In genomic region chr9:77909306-77909705, GRCh38 we compare ENCODE assay signal across 1 cellular context.
A peak's percentile ranks its signal among the peaks of the same experiment; 100 is the strongest.
TF ChIP-seq lines count a peak whose summit lies in the region.

No MANE protein-coding gene starts in this region.

TF ChIP-seq in K562, 482 proteins besides CTCF, POLR2A, EP300 and RAD21 (continued from another document and continues in another):
- no peak for TF ChIP-seq RERE (CRISPR knock-in tag; IDR thresholded peaks at IDR 0.05; ENCODE audit: borderline replicate concordance)
- no peak for TF ChIP-seq ZNF143 (CRISPR knock-in tag; IDR thresholded peaks at IDR 0.05)
- TF ChIP-seq TEAD1 (CRISPR knock-in tag; IDR thresholded peaks at IDR 0.05): no peak
- TF ChIP-seq NFRKB (IDR thresholded peaks at IDR 0.05; ENCODE audit: low read depth): peak; percentile 45; the same call in 1 of the 2 replicates
- TF ChIP-seq JUND (IDR thresholded peaks at IDR 0.05; ENCODE audit: borderline replicate concordance, low read depth, low read length): 0 out of 2 replicates have a peak, but pooled peaks have one; percentile 3
- TF ChIP-seq JUND (tag; IDR thresholded peaks at IDR 0.05; ENCODE audit: borderline replicate concordance, low read depth, low read length): no peak; the same call in 2 of the 3 replicates
- 0 out of 2 replicates have a peak, but pooled peaks have one; percentile 10 for TF ChIP-seq SMARCA5 (IDR thresholded peaks at IDR 0.05)
- TF ChIP-seq POU5F1 (IDR thresholded peaks at IDR 0.05; ENCODE audit: borderline replicate concordance, low read depth, low read length, partially characterized antibody): no peak
- peak; percentile 83 for TF ChIP-seq CBFA2T3 (IDR thresholded peaks at IDR 0.05)
- no peak for TF ChIP-seq CHD1 (IDR thresholded peaks at IDR 0.05; ENCODE audit: low read length)
- TF ChIP-seq LCOR (CRISPR knock-in tag; IDR thresholded peaks at IDR 0.05): 0 out of 2 replicates have a peak, but pooled peaks have one; percentile 24
- TF ChIP-seq BHLHE40 (IDR thresholded peaks at IDR 0.05; ENCODE audit: low read length): no peak; the same call in 1 of the 2 replicates
- TF ChIP-seq, protein P1, sequence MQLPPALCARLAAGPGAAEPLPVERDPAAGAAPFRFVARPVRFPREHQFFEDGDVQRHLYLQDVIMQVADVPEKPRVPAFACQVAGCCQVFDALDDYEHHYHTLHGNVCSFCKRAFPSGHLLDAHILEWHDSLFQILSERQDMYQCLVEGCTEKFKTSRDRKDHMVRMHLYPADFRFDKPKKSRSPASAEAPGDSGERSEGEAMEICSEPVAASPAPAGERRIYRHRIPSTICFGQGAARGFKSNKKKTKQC (CRISPR knock-in tag; IDR thresholded peaks at IDR 0.05): no peak
- TF ChIP-seq ZNF311 (CRISPR knock-in tag; IDR thresholded peaks at IDR 0.05): no peak
- 0 out of 4 replicates have a peak, but pooled peaks of 1 of the 2 experiments have one; percentile 7 for TF ChIP-seq TRIM24 (IDR thresholded peaks at IDR 0.05)
- TF ChIP-seq, protein P2, sequence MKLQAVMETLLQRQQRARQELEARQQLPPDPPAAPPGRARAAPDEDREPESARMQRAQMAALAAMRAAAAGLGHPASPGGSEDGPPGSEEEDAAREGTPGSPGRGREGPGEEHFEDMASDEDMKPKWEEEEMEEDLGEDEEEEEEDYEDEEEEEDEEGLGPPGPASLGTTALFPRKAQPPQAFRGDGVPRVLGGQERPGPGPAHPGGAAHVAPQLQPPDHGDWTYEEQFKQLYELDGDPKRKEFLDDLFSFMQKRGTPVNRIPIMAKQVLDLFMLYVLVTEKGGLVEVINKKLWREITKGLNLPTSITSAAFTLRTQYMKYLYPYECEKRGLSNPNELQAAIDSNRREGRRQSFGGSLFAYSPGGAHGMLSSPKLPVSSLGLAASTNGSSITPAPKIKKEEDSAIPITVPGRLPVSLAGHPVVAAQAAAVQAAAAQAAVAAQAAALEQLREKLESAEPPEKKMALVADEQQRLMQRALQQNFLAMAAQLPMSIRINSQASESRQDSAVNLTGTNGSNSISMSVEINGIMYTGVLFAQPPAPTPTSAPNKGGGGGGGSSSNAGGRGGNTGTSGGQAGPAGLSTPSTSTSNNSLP (IDR thresholded peaks at IDR 0.05; ENCODE audit: borderline replicate concordance, low read depth, low read length): peak; percentile 82
- no peak for TF ChIP-seq BMI1 (IDR thresholded peaks at IDR 0.05; ENCODE audit: low read length)
- peak in 1 of 2 experiments; percentile 35; a peak in 1 of 4 replicates for TF ChIP-seq HDAC1 (IDR thresholded peaks at IDR 0.05)
- peak; percentile 72 for TF ChIP-seq SMARCA4 (IDR thresholded peaks at IDR 0.05)
- no peak for TF ChIP-seq GATAD2A (IDR thresholded peaks at IDR 0.05)
- 0 out of 2 replicates have a peak, but pooled peaks have one; percentile 26 for TF ChIP-seq EHMT2 (IDR thresholded peaks at IDR 0.05)
- TF ChIP-seq TCF3 (CRISPR knock-in tag; IDR thresholded peaks at IDR 0.05): peak; percentile 83
- 0 out of 2 replicates have a peak, but pooled peaks have one; percentile 39 for TF ChIP-seq POLR2AphosphoS5 (IDR thresholded peaks at IDR 0.05; ENCODE audit: control insufficient read depth, insufficient read depth, low read depth, low read length)
- TF ChIP-seq USF1 (CRISPR knock-in tag; IDR thresholded peaks at IDR 0.05): no peak
- peak; percentile 65 for TF ChIP-seq FOXM1 (IDR thresholded peaks at IDR 0.05; ENCODE audit: low read depth)
- no peak for TF ChIP-seq FOXM1 (CRISPR knock-in tag; IDR thresholded peaks at IDR 0.05; ENCODE audit: low read depth)
- no peak for TF ChIP-seq CREB3 (tag; conservative IDR thresholded peaks at IDR 0.05; ENCODE audit: low read depth)
- TF ChIP-seq, protein P3, sequence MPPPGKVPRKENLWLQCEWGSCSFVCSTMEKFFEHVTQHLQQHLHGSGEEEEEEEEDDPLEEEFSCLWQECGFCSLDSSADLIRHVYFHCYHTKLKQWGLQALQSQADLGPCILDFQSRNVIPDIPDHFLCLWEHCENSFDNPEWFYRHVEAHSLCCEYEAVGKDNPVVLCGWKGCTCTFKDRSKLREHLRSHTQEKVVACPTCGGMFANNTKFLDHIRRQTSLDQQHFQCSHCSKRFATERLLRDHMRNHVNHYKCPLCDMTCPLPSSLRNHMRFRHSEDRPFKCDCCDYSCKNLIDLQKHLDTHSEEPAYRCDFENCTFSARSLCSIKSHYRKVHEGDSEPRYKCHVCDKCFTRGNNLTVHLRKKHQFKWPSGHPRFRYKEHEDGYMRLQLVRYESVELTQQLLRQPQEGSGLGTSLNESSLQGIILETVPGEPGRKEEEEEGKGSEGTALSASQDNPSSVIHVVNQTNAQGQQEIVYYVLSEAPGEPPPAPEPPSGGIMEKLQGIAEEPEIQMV (tag; conservative IDR thresholded peaks at IDR 0.05; ENCODE audit: low read depth): no peak
- peak; percentile 69 for TF ChIP-seq POLR2H (tag; IDR thresholded peaks at IDR 0.05; ENCODE audit: low read depth)
- TF ChIP-seq CBX2 (IDR thresholded peaks at IDR 0.05; ENCODE audit: insufficient read depth, low read length, poor library complexity, severe bottlenecking): no peak
- TF ChIP-seq ZFP1 (CRISPR knock-in tag; IDR thresholded peaks at IDR 0.05): no peak
- TF ChIP-seq CC2D1A (IDR thresholded peaks at IDR 0.05): 0 out of 2 replicates have a peak, but pooled peaks have one; percentile 35
- 0 out of 2 replicates have a peak, but pooled peaks have one; percentile 22 for TF ChIP-seq CTBP1 (IDR thresholded peaks at IDR 0.05; ENCODE audit: borderline replicate concordance)
- no peak for TF ChIP-seq ARID4B (CRISPR knock-in tag; IDR thresholded peaks at IDR 0.05)
- no peak for TF ChIP-seq PTBP1 (IDR thresholded peaks at IDR 0.05; ENCODE audit: low read depth, low read length)
- no peak for TF ChIP-seq ZNF699 (CRISPR knock-in tag; IDR thresholded peaks at IDR 0.05; ENCODE audit: insufficient replicate concordance)
- no peak for TF ChIP-seq ZBTB7A (IDR thresholded peaks at IDR 0.05; ENCODE audit: borderline replicate concordance, control insufficient read depth, low read depth, low read length)
- no peak for TF ChIP-seq GTF2A2 (tag; IDR thresholded peaks at IDR 0.05)
- no peak for TF ChIP-seq ELF1 (tag; IDR thresholded peaks at IDR 0.05)
- TF ChIP-seq, protein P4, sequence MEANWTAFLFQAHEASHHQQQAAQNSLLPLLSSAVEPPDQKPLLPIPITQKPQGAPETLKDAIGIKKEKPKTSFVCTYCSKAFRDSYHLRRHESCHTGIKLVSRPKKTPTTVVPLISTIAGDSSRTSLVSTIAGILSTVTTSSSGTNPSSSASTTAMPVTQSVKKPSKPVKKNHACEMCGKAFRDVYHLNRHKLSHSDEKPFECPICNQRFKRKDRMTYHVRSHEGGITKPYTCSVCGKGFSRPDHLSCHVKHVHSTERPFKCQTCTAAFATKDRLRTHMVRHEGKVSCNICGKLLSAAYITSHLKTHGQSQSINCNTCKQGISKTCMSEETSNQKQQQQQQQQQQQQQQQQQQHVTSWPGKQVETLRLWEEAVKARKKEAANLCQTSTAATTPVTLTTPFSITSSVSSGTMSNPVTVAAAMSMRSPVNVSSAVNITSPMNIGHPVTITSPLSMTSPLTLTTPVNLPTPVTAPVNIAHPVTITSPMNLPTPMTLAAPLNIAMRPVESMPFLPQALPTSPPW (CRISPR knock-in tag; IDR thresholded peaks at IDR 0.05): 0 out of 2 replicates have a peak, but pooled peaks have one; percentile 12
- no peak for TF ChIP-seq LARP7 (IDR thresholded peaks at IDR 0.05)
- peak in 1 of 2 experiments; percentile 22; a peak in 1 of 4 replicates for TF ChIP-seq RCOR1 (IDR thresholded peaks at IDR 0.05; ENCODE audit: borderline replicate concordance in 1 of 2, low read depth in 2 of 2, low read length in 2 of 2)
- TF ChIP-seq ETV1 (tag; conservative IDR thresholded peaks at IDR 0.05; ENCODE audit: low read depth): peak; percentile 62
- TF ChIP-seq NCOR1 (IDR thresholded peaks at IDR 0.05): peak; percentile 42; the same call in 1 of the 2 replicates
- TF ChIP-seq MIER1 (IDR thresholded peaks at IDR 0.05; ENCODE audit: low read depth): no peak
- TF ChIP-seq, protein P5, sequence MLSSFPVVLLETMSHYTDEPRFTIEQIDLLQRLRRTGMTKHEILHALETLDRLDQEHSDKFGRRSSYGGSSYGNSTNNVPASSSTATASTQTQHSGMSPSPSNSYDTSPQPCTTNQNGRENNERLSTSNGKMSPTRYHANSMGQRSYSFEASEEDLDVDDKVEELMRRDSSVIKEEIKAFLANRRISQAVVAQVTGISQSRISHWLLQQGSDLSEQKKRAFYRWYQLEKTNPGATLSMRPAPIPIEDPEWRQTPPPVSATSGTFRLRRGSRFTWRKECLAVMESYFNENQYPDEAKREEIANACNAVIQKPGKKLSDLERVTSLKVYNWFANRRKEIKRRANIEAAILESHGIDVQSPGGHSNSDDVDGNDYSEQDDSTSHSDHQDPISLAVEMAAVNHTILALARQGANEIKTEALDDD (IDR thresholded peaks at IDR 0.05): peak; percentile 88
- TF ChIP-seq NFIC (IDR thresholded peaks at IDR 0.05): no peak
